18 cellular contexts compared by ENCODE assay signal in the genomic region with DNA sequence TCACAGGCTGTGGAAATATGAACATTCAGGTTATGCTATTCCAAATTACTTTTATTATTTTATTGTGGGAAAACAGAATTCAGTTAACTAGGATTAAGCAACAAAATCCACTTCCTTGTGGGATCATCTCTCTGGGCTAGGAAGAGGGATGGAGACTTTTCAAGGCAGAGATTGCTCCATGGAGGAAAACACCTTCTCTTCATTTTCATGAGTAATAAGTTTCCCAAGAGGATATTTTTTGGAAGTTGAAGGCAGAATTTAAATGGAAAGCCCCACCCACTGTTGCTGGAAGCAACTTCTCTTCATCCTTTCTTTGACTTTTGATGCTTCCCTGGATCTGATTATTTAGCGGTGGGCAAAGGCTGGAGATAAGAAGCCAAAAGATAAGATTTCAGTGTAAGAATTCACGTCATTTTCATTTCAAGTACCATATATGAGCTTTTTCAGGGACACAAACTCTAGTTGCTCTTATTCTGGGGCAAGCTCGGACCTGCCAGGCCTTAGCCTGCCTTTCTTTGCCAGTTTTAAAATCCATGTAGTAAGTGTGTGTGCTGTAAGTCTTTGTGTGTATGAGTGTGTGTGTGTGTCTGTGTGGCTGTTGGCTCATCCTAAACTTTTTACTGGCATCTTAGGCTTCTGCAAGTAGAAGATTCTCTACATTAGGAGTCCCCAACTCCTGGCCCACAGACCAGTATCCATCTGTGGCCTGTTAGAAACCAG. TPM values are rescaled to one million over a fixed set of nuclear protein-coding genes. Genes with fewer than 3 reads are reported as not detected.
DNase-seq lines count a peak whose midpoint lies in the region; ATAC-seq, FAIRE-seq and TF ChIP-seq lines count a peak whose summit lies in the region.
"Had no signal": no experiment of that assay in that cellular context is flagged by ENCODE, and none has a peak within 500 bp of the region (broad histone marks: within the 10 kb centered on the region; RNA-seq: fewer than 3 reads in every experiment).

No MANE protein-coding gene starts in this region.

- TF ChIP-seq CTCF in bronchial epithelial cell (IDR thresholded peaks at IDR 0.05; ENCODE audit: insufficient read depth, low read length, severe bottlenecking) (no peak), fibroblast of the aortic adventitia (IDR thresholded peaks at IDR 0.05; ENCODE audit: insufficient read depth, low read length) (no peak)

- DNase-seq in NCI-H226 (peak; percentile 60), bronchial epithelial cell (ENCODE audit: low read depth) (peak; percentile 95), fibroblast of the aortic adventitia (ENCODE audit: low read depth) (peak; percentile 85), NCI-H524 (lab: John Stamatoyannopoulos, UW) (no peak), HTR-8/SVneo (ENCODE audit: insufficient read length, low spot score) (no peak)
- DNase-seq: BE2C; Calu3; CD4-positive, alpha-beta T cell; DMS53; GM23248; NCI-H1092; NCI-H2107; OCI-M1 had no signal

- no peaks in the 10 kb centered on the region for H3K36me3 ChIP-seq in bronchial epithelial cell (ENCODE audit: control insufficient read depth, insufficient read depth, low read length)
- H3K36me3 ChIP-seq: BE2C had no signal

- no peak for FAIRE-seq in bronchial epithelial cell (lab: Jason Lieb, UNC)
- no peak for FAIRE-seq in HTR-8/SVneo (lab: Jason Lieb, UNC)
- FAIRE-seq: HepG2 had no signal

- H3K4me3 ChIP-seq in bronchial epithelial cell (ENCODE audit: low read depth, low read length) (no peak overlapping the region), fibroblast of the aortic adventitia (ENCODE audit: low read depth, low read length) (no peak overlapping the region)
- H3K4me3 ChIP-seq: GM23248 had no signal

- ATAC-seq in GM18519 (IDR thresholded peaks at IDR 0.05; ENCODE audit: low FRiP score, unreplicated experiment): no peak
- no peak for ATAC-seq in HG03139 (IDR thresholded peaks at IDR 0.05; ENCODE audit: unreplicated experiment)
- ATAC-seq: HepG2 had no signal

- H3K27me3 ChIP-seq in bronchial epithelial cell (ENCODE audit: control insufficient read depth, insufficient read depth, low read length): no peaks in the 10 kb centered on the region
- H3K27me3 ChIP-seq: BE2C had no signal

RNA-seq across cellular contexts. Expression of a gene that starts 11.7 kb away (rescaled TPM):
- total RNA-seq in bronchial epithelial cell: 0.13 and 0.26 TPM in 2 replicates
- total RNA-seq in fibroblast of the aortic adventitia (ENCODE audit: low replicate concordance): not detected in 2 replicates
- total RNA-seq: Calu3; CD4-positive, alpha-beta T cell; HepG2 had no signal

RNA-seq across cellular contexts. Expression of a gene that starts 20.1 kb away (rescaled TPM):
- total RNA-seq in bronchial epithelial cell: 0.53 TPM in 1 of 2 replicates, not detected in the other
- not detected in 2 replicates for total RNA-seq in fibroblast of the aortic adventitia (ENCODE audit: low replicate concordance)
- total RNA-seq: Calu3; CD4-positive, alpha-beta T cell; GM23248; HepG2; M059J; RPMI7951 had no signal

RNA-seq across cellular contexts. Expression of a gene that starts 36.2 kb away (rescaled TPM):
- 0.38 TPM in 1 of 2 replicates, not detected in the other for total RNA-seq in bronchial epithelial cell
- total RNA-seq in fibroblast of the aortic adventitia (ENCODE audit: low replicate concordance): not detected in 2 replicates
- total RNA-seq: HepG2 had no signal

Comparison
In these comparisons a context has a peak if more than half of its experiments do, and no peak if none do; other contexts are left out.
1. DNase-seq: peak in NCI-H226 (single experiment), bronchial epithelial cell (single experiment) and fibroblast of the aortic adventitia (single experiment); none in NCI-H524 (0 of 2) and HTR-8/SVneo (single experiment).